ENCODE assay signal across 9 cellular contexts in genomic region chr4:55125087-55125721, GRCh38. TPM values are rescaled to one million over a fixed set of nuclear protein-coding genes. Genes with fewer than 3 reads are reported as not detected.
A peak's percentile ranks its signal among the peaks of the same experiment; 100 is the strongest.
DNase-seq lines count a peak whose midpoint lies in the region; ATAC-seq, FAIRE-seq and TF ChIP-seq lines count a peak whose summit lies in the region.
"Had no signal": no experiment of that assay in that cellular context is flagged by ENCODE, and none has a peak within 500 bp of the region (broad histone marks: within the 10 kb centered on the region; RNA-seq: fewer than 3 reads in every experiment).

TSS of gene KDR (minus strand) at chr4:55125595. CDS start at chr4:55125293, 302 bp downstream.

- intact Hi-C loops in breast epithelium (cut with DNase I; ENCODE audit: low total_unique reads), result no loop called here

- TF ChIP-seq EP300 in suprapubic skin (IDR thresholded peaks at IDR 0.05), result no peak

- no peaks in the 10 kb centered on the region for H3K4me1 ChIP-seq in breast epithelium
- H3K4me1 ChIP-seq in keratinocyte (ENCODE audit: control insufficient read depth, extremely low read depth, insufficient read depth, low read length), result peaks cover 4% of the 10 kb centered on the region
- H3K4me1 ChIP-seq in suprapubic skin, result peaks cover 19% of the 10 kb centered on the region
- H3K4me1 ChIP-seq: BLaER1 had no signal

- H3K9me3 ChIP-seq in breast epithelium, result no peaks in the 10 kb centered on the region
- H3K9me3 ChIP-seq in keratinocyte (ENCODE audit: control insufficient read depth, low read depth, low read length), result no peaks in the 10 kb centered on the region
- no peaks in the 10 kb centered on the region for H3K9me3 ChIP-seq in suprapubic skin

- H3K79me2 ChIP-seq in keratinocyte (ENCODE audit: control insufficient read depth, insufficient read depth, low read length), result no peaks in the 10 kb centered on the region

- no peaks in the 10 kb centered on the region for H4K20me1 ChIP-seq in keratinocyte (ENCODE audit: control insufficient read depth, extremely low read depth, insufficient read depth, low read length)
- H4K20me1 ChIP-seq: BLaER1 had no signal

- dilution Hi-C loops in keratinocyte (cut with MboI; ENCODE audit: extremely low pct_ligation_motif_present, low sequenced_read_pairs), result no loop called here

- no peak for TF ChIP-seq POLR2A in breast epithelium (IDR thresholded peaks at IDR 0.05)
- TF ChIP-seq POLR2A in suprapubic skin (IDR thresholded peaks at IDR 0.05), result no peak

- no peaks in the 10 kb centered on the region for H3K27me3 ChIP-seq in breast epithelium
- peaks cover 50% of the 10 kb centered on the region for H3K27me3 ChIP-seq in keratinocyte (ENCODE audit: control insufficient read depth, extremely low read depth, insufficient read depth, low read length)
- peaks cover 33% of the 10 kb centered on the region for H3K27me3 ChIP-seq in suprapubic skin
- H3K27me3 ChIP-seq: BLaER1 had no signal

- H3K9me1 ChIP-seq in keratinocyte (ENCODE audit: control insufficient read depth, extremely low read depth, insufficient read depth, low read length), result no peaks in the 10 kb centered on the region

- peak within 1 kb of the TSS; percentile 46 for H3K4me2 ChIP-seq in keratinocyte (ENCODE audit: control insufficient read depth, extremely low read depth, insufficient read depth, low read depth, low read length)
- H3K4me2 ChIP-seq: BLaER1 had no signal

- DNase-seq in NCI-H1417 (lab: John Stamatoyannopoulos, UW), result peak in 2 of 3 experiments; percentile 23 to 25
- no peak for DNase-seq in NCI-H1417 treated with DMSO at 0.1 percent for 48 hours (lab: John Stamatoyannopoulos, UW)
- peak in 1 of 2 donors; percentile 23 for DNase-seq in breast epithelium (ENCODE audit: low spot score in 2 of 2)
- no peak for DNase-seq in keratinocyte (ENCODE audit: low read depth, low spot score)
- peak in 1 of 2 donors; percentile 57 for DNase-seq in suprapubic skin (ENCODE audit: low spot score in 2 of 2)
- no peak for DNase-seq in activated CD4-positive, CD25-positive, alpha-beta regulatory T cell treated with anti-CD3 and anti-CD28 coated beads, Interleukin-2, amount 50 U/mL, for 72 hours

- peak within 1 kb of the TSS; percentile 51 to 78 (median 58) for H3K4me3 ChIP-seq in breast epithelium
- H3K4me3 ChIP-seq in keratinocyte (ENCODE audit: control insufficient read depth in 2 of 3, extremely low read depth in 1 of 3, insufficient read depth in 2 of 3, low read depth in 1 of 3, low read length in 3 of 3), result peak within 1 kb of the TSS in 2 of 3 experiments; percentile 10 to 15
- H3K4me3 ChIP-seq in suprapubic skin, result peak within 1 kb of the TSS; percentile 56
- H3K4me3 ChIP-seq: BLaER1 had no signal

- no peaks in the 10 kb centered on the region for H3K36me3 ChIP-seq in breast epithelium
- no peaks in the 10 kb centered on the region for H3K36me3 ChIP-seq in keratinocyte (ENCODE audit: control insufficient read depth in 2 of 2, extremely low read depth in 1 of 2, insufficient read depth in 2 of 2, low read length in 2 of 2)
- no peaks in the 10 kb centered on the region for H3K36me3 ChIP-seq in suprapubic skin
- H3K36me3 ChIP-seq: BLaER1 had no signal

- no peak within 1 kb of the TSS for H3K9ac ChIP-seq in keratinocyte (ENCODE audit: control insufficient read depth, extremely low read depth, insufficient read depth, low read length)
- H3K9ac ChIP-seq: BLaER1 had no signal

- H3K27ac ChIP-seq in breast epithelium (peak within 1 kb of the TSS; percentile 30 to 36), keratinocyte (ENCODE audit: control insufficient read depth, insufficient read depth, low read length) (no peak within 1 kb of the TSS), suprapubic skin (peak within 1 kb of the TSS; percentile 34)
- H3K27ac ChIP-seq: BLaER1 had no signal

- TF ChIP-seq CTCF in breast epithelium (IDR thresholded peaks at IDR 0.05) (no peak), keratinocyte (optimal IDR thresholded peaks at IDR 0.05 in 1 of 3, IDR thresholded peaks at IDR 0.05 in 1 of 3, conservative IDR thresholded peaks at IDR 0.05 in 1 of 3; ENCODE audit: extremely low read depth in 1 of 3, insufficient read depth in 2 of 3, low read length in 3 of 3) (no peak), suprapubic skin (IDR thresholded peaks at IDR 0.05) (no peak)

- no peak for FAIRE-seq in keratinocyte (lab: Jason Lieb, UNC)

- ATAC-seq in HG02870 (IDR thresholded peaks at IDR 0.05; ENCODE audit: unreplicated experiment) (no peak), GM21515 (IDR thresholded peaks at IDR 0.05; ENCODE audit: unreplicated experiment) (no peak)

- no CpG with 5 or more reads among the region's 57 CpGs for WGBS in suprapubic skin

- no peak within 1 kb of the TSS for H2AFZ ChIP-seq in keratinocyte (ENCODE audit: control insufficient read depth, low read length)

RNA-seq across cellular contexts. Expression of gene KDR, which starts in this region (rescaled TPM):
- total RNA-seq in breast epithelium, result 10 to 100 TPM; 20.3 to 64.2 (median 40.6) TPM
- polyA plus RNA-seq in keratinocyte, result 0.03 TPM in 1 of 3 replicates, not detected in the others
- polyA plus RNA-seq in keratinocyte (2011; ENCODE audit: low read depth), result 0.16 TPM
- not detected in 2 replicates for polyA plus RNA-seq in keratinocyte (2011; cell fraction: cytosol; rRNA removed)
- 0.06 TPM in 1 of 2 replicates, not detected in the other for polyA plus RNA-seq in keratinocyte (2011; cell fraction: nucleus; rRNA removed)
- polyA plus RNA-seq in keratinocyte (2012; ENCODE audit: low replicate concordance), result not detected in 2 replicates
- not detected in 3 replicates for polyA minus RNA-seq in keratinocyte
- polyA minus RNA-seq in keratinocyte (2011; cell fraction: cytosol; rRNA and poly(A)+ RNA removed), result not detected
- not detected in 2 replicates for polyA minus RNA-seq in keratinocyte (2011; cell fraction: nucleus; rRNA and poly(A)+ RNA removed)
- 10 to 100 TPM in 1 of 4 donors, 1 to 10 TPM in 3; 5.4 to 12.4 (median 8.3) TPM for total RNA-seq in suprapubic skin

Comparison
In these comparisons a context has a peak if more than half of its experiments do, and no peak if none do; other contexts are left out.
1. DNase-seq: peak in NCI-H1417 (2 of 3); none in NCI-H1417 treated with DMSO at 0.1 percent for 48 hours (single experiment), keratinocyte (single experiment) and activated CD4-positive, CD25-positive, alpha-beta regulatory T cell treated with anti-CD3 and anti-CD28 coated beads, Interleukin-2, amount 50 U/mL, for 72 hours (single experiment).
2. Peak in every context shown above with its lines, with median percentiles within 50 percentile points of each other: H3K4me3 ChIP-seq.